8 cellular contexts compared by ENCODE assay signal in the genomic region with DNA sequence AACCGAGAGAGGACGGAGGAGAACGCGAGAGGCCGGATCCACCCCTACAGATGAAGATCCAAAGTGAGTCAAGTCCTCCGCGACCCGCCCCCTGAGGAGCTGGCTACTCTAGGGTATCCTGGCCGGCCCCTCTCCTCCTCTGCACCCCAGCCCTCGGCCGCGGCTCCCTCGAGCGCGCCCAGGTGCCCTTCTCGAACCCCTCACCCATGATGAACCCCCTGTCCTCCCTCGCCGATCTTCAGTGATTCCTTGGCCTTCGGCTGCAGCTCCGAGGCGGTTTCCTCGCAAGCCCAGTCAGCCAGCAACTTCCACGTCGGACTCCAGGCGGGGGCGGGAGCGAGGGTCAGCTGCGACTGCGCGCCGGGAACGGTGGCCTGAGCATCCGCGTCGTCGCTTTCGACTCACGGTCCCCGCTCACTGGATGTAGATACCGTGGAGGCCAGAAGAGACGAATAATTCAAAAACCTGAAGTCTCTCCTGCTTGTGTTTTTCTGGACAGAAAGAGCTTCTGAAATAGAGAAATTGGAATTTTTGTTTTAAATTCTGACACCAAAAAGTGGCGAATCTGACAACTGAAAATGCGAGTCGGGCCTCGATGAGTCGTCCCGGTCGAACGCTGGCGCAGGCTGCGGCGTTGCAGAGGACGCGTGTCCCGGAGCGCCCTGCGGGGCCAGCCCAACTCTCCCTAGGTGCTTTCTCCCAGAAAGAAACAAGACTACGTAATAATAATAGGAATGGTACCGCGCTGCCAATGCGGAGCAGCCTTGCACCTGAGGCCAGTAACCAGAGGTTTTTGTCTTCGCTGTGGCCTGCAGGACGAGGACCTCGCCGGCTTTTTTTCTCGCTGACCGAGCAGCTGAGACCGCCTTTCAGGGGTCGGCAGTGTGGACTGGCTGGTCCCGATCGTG. TPM values are rescaled to one million over a fixed set of nuclear protein-coding genes. Genes with fewer than 3 reads are reported as not detected.
A peak's percentile ranks its signal among the peaks of the same experiment; 100 is the strongest.
DNase-seq lines count a peak whose midpoint lies in the region; ATAC-seq, FAIRE-seq and TF ChIP-seq lines count a peak whose summit lies in the region.

A gene (minus strand): TSS at position 335 of the 908 bp plus-strand sequence. CDS start 127 bp downstream, at position 208.

- peaks cover 0 to 16% (median 14%) of the 10 kb centered on the region in 3 donors for H3K4me1 ChIP-seq in pancreas
- peaks cover 14 to 27% of the 10 kb centered on the region in 2 donors for H3K4me1 ChIP-seq in thyroid gland

- H3K27me3 ChIP-seq in SU-DHL-6 (ENCODE audit: low read length) (no peaks in the 10 kb centered on the region), pancreas (no peaks in the 10 kb centered on the region), thyroid gland (no peaks in the 10 kb centered on the region)

- ATAC-seq in HG02623 (IDR thresholded peaks at IDR 0.05; ENCODE audit: unreplicated experiment) = peak; percentile 84
- ATAC-seq in activated naive CD8-positive, alpha-beta T cell treated with anti-CD3 and anti-CD28 coated beads, Interleukin-2, amount 10 ng/mL, durations not matched to agents 7 days and 5 days (ENCODE audit: low read depth) = peak; percentile 79
- ATAC-seq in Right ventricle myocardium inferior = peak; percentile 95
- ATAC-seq in pancreas = peak; percentile 92 to 97 (median 94)

- peak within 1 kb of the TSS; percentile 90 for H2AFZ ChIP-seq in SU-DHL-6 (ENCODE audit: low read depth, low read length, severe bottlenecking)

- H3K4me3 ChIP-seq in GM12864 (ENCODE audit: low read depth, low read length) (peak within 1 kb of the TSS; percentile 87), SU-DHL-6 (ENCODE audit: insufficient read depth, low read length, poor library complexity, severe bottlenecking) (peak within 1 kb of the TSS; percentile 99), pancreas (peak within 1 kb of the TSS; percentile 60 to 94 (median 82)), thyroid gland (replicated peaks in 1 of 3) (peak within 1 kb of the TSS; percentile 11 to 82 (median 57))

- no peaks in the 10 kb centered on the region for H3K9me2 ChIP-seq in SU-DHL-6 (replicated peaks; ENCODE audit: insufficient read depth, low read length)

- H3K4me2 ChIP-seq in SU-DHL-6 (ENCODE audit: low read depth, low read length, poor library complexity, severe bottlenecking) = peak within 1 kb of the TSS; percentile 94

- FAIRE-seq in pancreas (lab: Jason Lieb, UNC) = no peak

- WGBS in pancreas, 2 donors = 0% methylated on average over 64 to 71 of the region's 71 CpGs
- 0% methylated on average over 52 to 66 of the region's 71 CpGs for WGBS in thyroid gland, 2 donors

- H3F3A ChIP-seq in SU-DHL-6 (ENCODE audit: insufficient read depth) = no peaks in the 10 kb centered on the region; the same call in 1 of the 2 replicates

- no peaks in the 10 kb centered on the region for H4K20me1 ChIP-seq in SU-DHL-6 (ENCODE audit: low read depth, low read length)

- peaks cover 4% of the 10 kb centered on the region for H3K27me3 Mint-ChIP-seq in activated naive CD8-positive, alpha-beta T cell treated with anti-CD3 and anti-CD28 coated beads, Interleukin-2, amount 10 ng/mL, durations not matched to agents 7 days and 5 days

- H3K4me1 Mint-ChIP-seq in activated naive CD8-positive, alpha-beta T cell treated with anti-CD3 and anti-CD28 coated beads, Interleukin-2, amount 10 ng/mL, durations not matched to agents 7 days and 5 days = peaks cover 15% of the 10 kb centered on the region

- peaks cover 36% of the 10 kb centered on the region for H3K79me2 ChIP-seq in SU-DHL-6 (ENCODE audit: insufficient read depth, low read length)

- peak within 1 kb of the TSS; percentile 22 for H3K27ac ChIP-seq in SU-DHL-6 (ENCODE audit: low read depth, low read length)
- H3K27ac ChIP-seq in pancreas = peak within 1 kb of the TSS; percentile 88 to 97 (median 92)
- peak within 1 kb of the TSS; percentile 88 to 90 (median 89) for H3K27ac ChIP-seq in thyroid gland

- intact Hi-C loops in Right ventricle myocardium inferior (cut with DNase I) = loop anchor here (10.0 kb wide), 1 partner anchor 427 kb away; a partner anchor contains a TSS
- intact Hi-C loops in pancreas (cut with DNase I) = no loop called here
- intact Hi-C loops in thyroid gland (cut with DNase I) = no loop called here

- DNase-seq in GM12864 (ENCODE audit: low read depth) (peak; percentile 64), NCI-H1092 treated with DMSO at 0.1 percent for 48 hours (lab: John Stamatoyannopoulos, UW) (peak; percentile 84), Right ventricle myocardium inferior (ENCODE audit: missing footprints) (peak; percentile 93), pancreas (peak; percentile 82 to 93 (median 84)), thyroid gland (peak; percentile 85 to 88)
- peak; percentile 77 for DNase-seq in activated naive CD8-positive, alpha-beta T cell treated with anti-CD3 and anti-CD28 coated beads, Interleukin-2, amount 10 ng/mL, durations not matched to agents 7 days and 5 days

- H3K9ac ChIP-seq in SU-DHL-6 (ENCODE audit: low read length) = peak within 1 kb of the TSS; percentile 84

- POLR2A ChIA-PET in activated naive CD8-positive, alpha-beta T cell treated with anti-CD3 and anti-CD28 coated beads, Interleukin-2, amount 10 ng/mL, durations not matched to agents 7 days and 5 days (lab: Charles Lee) = interaction anchor here (0.7 kb wide), 1 partner anchor 432 kb away, joined by 3 read pairs; no protein-coding TSS in a partner anchor

- H3K4me3 Mint-ChIP-seq in activated naive CD8-positive, alpha-beta T cell treated with anti-CD3 and anti-CD28 coated beads, Interleukin-2, amount 10 ng/mL, durations not matched to agents 7 days and 5 days = peak within 1 kb of the TSS; percentile 90

- H3K9me3 Mint-ChIP-seq in activated naive CD8-positive, alpha-beta T cell treated with anti-CD3 and anti-CD28 coated beads, Interleukin-2, amount 10 ng/mL, durations not matched to agents 7 days and 5 days = no peaks in the 10 kb centered on the region

- TF ChIP-seq CTCF in GM12864 (IDR thresholded peaks at IDR 0.05; ENCODE audit: low read depth, low read length, missing control alignments) (peak; percentile 2), SU-DHL-6 (IDR thresholded peaks at IDR 0.05; ENCODE audit: insufficient read depth, low read length, poor library complexity, severe bottlenecking) (no peak), pancreas (IDR thresholded peaks at IDR 0.05) (no peak), thyroid gland (IDR thresholded peaks at IDR 0.05) (no peak)

- H3K36me3 Mint-ChIP-seq in activated naive CD8-positive, alpha-beta T cell treated with anti-CD3 and anti-CD28 coated beads, Interleukin-2, amount 10 ng/mL, durations not matched to agents 7 days and 5 days = peaks cover 2% of the 10 kb centered on the region

- no peaks in the 10 kb centered on the region for H3K9me3 ChIP-seq in SU-DHL-6 (ENCODE audit: insufficient read depth, low read length)
- H3K9me3 ChIP-seq in pancreas = no peaks in the 10 kb centered on the region
- H3K9me3 ChIP-seq in thyroid gland = no peaks in the 10 kb centered on the region

- peak within 1 kb of the TSS; percentile 89 for H3K27ac Mint-ChIP-seq in activated naive CD8-positive, alpha-beta T cell treated with anti-CD3 and anti-CD28 coated beads, Interleukin-2, amount 10 ng/mL, durations not matched to agents 7 days and 5 days

- TF ChIP-seq POLR2A in thyroid gland (IDR thresholded peaks at IDR 0.05) = peak in 1 of 2 donors; percentile 49

- H3K36me3 ChIP-seq in SU-DHL-6 (ENCODE audit: low read length) (no peaks in the 10 kb centered on the region), pancreas (no peaks in the 10 kb centered on the region), thyroid gland (no peaks in the 10 kb centered on the region)

RNA-seq across cellular contexts. Expression of the gene that starts here (rescaled TPM):
- 10 to 100 TPM; 41.8 to 42.1 TPM for total RNA-seq in activated naive CD8-positive, alpha-beta T cell treated with anti-CD3 and anti-CD28 coated beads, Interleukin-2, amount 10 ng/mL, durations not matched to agents 7 days and 5 days
- total RNA-seq in Right ventricle myocardium inferior (96.0 TPM), pancreas (10 to 100 TPM; 40.4 to 65.8 (median 61.2) TPM), thyroid gland (100 to 1,000 TPM in 2 of 4 donors, 10 to 100 TPM in 2; 80.0 to 104 (median 100) TPM)
- 10 to 100 TPM; 16.0 to 36.3 TPM for polyA plus RNA-seq in pancreas

Comparison
In these comparisons a context has a peak if more than half of its experiments do, and no peak if none do; other contexts are left out.
1. Peak in every context shown above with its lines: DNase-seq, ATAC-seq, H3K4me3 ChIP-seq and H3K27ac ChIP-seq.
2. H3K27ac ChIP-seq: peak in every context shown above with its lines; median percentile 92 in pancreas; 89 in thyroid gland; 22 in SU-DHL-6.